20 cellular contexts compared by ENCODE assay signal in the genomic region with DNA sequence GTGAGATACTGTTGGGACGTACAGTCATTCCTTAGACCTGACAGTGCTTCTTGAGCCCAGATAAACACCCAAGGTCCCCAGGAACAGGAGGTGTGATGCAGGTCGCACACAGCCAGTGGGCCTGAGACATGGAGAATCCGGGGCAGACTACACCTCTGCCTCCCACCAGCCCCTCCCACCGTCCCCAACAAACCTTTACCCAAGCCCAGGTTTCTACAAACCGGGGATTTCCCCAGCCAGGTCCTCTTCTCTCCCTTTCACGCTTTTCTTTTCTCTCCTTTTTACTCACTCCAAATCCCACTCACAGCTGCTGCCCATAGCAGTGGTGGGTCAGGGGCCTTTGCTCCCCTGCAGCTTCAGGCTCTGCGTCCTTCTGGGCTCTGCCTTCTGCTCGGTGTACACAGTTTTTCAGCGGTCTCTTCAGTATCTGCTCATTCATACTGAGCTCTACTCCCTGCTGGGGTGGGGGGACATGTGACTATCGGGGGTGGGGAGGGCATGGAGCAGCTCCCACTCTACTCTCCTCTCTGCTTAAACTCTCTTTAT. TPM values are rescaled to one million over a fixed set of nuclear protein-coding genes. Genes with fewer than 3 reads are reported as not detected.
A peak's percentile ranks its signal among the peaks of the same experiment; 100 is the strongest.
DNase-seq lines count a peak whose midpoint lies in the region; FAIRE-seq and TF ChIP-seq lines count a peak whose summit lies in the region.
"Had no signal": no experiment of that assay in that cellular context is flagged by ENCODE, and none has a peak within 500 bp of the region (broad histone marks: within the 10 kb centered on the region; RNA-seq: fewer than 3 reads in every experiment).

No MANE protein-coding gene starts in this region.

- H3K4me1 Mint-ChIP-seq in neural progenitor cell (peaks cover 60% of the 10 kb centered on the region), CD14-positive monocyte (peaks cover 7% of the 10 kb centered on the region)

- H3K4me3 Mint-ChIP-seq in neural progenitor cell, result no peak overlapping the region
- H3K4me3 Mint-ChIP-seq in CD14-positive monocyte, result peak overlapping the region in 1 of 2 donors; percentile 71
- H3K4me3 Mint-ChIP-seq: CD4-positive, alpha-beta memory T cell had no signal

- H3K36me3 Mint-ChIP-seq in neural progenitor cell (peaks cover 3% of the 10 kb centered on the region), CD14-positive monocyte (peaks cover 0 to 3% of the 10 kb centered on the region in 2 donors)
- H3K36me3 Mint-ChIP-seq: CD4-positive, alpha-beta memory T cell had no signal

- no peak overlapping the region for H3K9ac ChIP-seq in neural progenitor cell
- H3K9ac ChIP-seq: GM23248 had no signal

- no peak overlapping the region for H3K27ac Mint-ChIP-seq in neural progenitor cell
- H3K27ac Mint-ChIP-seq in CD14-positive monocyte, result no peak overlapping the region

- H3K79me2 ChIP-seq in neural progenitor cell (ENCODE audit: low read depth), result no peaks in the 10 kb centered on the region

- H3K27ac ChIP-seq in dorsolateral prefrontal cortex, result peak overlapping the region in 35 of 59 donors; percentile 1 to 92 (median 51)
- no peak overlapping the region for H3K27ac ChIP-seq in neural progenitor cell
- H3K27ac ChIP-seq: GM23248 had no signal

- no peaks in the 10 kb centered on the region for H3K36me3 ChIP-seq in H7 (replicated peaks; ENCODE audit: control insufficient read depth, insufficient read depth, low read length)
- no peaks in the 10 kb centered on the region for H3K36me3 ChIP-seq in neural progenitor cell
- H3K36me3 ChIP-seq: BE2C, MG63 had no signal

- H3K27me3 Mint-ChIP-seq in neural progenitor cell (ENCODE audit: insufficient read depth, low read depth) (peaks cover 47% of the 10 kb centered on the region), CD14-positive monocyte (ENCODE audit: low read depth in 3 of 3) (peaks cover 65 to 79% (median 68%) of the 10 kb centered on the region in 3 donors)

- TF ChIP-seq CTCF in D721Med (IDR thresholded peaks at IDR 0.05; ENCODE audit: insufficient read depth, missing control alignments), result no peak
- no peak for TF ChIP-seq CTCF in dorsolateral prefrontal cortex (IDR thresholded peaks at IDR 0.05 in 54 of 56, conservative IDR thresholded peaks at IDR 0.05 in 2 of 56; ENCODE audit: low read depth in 1 of 56, partially characterized antibody in 56 of 56)
- no peak for TF ChIP-seq CTCF in neural progenitor cell (IDR thresholded peaks at IDR 0.05)
- TF ChIP-seq CTCF in CD14-positive monocyte (IDR thresholded peaks at IDR 0.05), result no peak

- peak overlapping the region; percentile 31 for H3K4me2 ChIP-seq in neural progenitor cell

- H3F3A ChIP-seq in neural progenitor cell (ENCODE audit: low read depth), result peaks cover 15% of the 10 kb centered on the region

- DNase-seq in D721Med (ENCODE audit: insufficient read length, low spot score) (peak; percentile 6), H7 (peak; percentile 63), dorsolateral prefrontal cortex (no peak), neural progenitor cell (ENCODE audit: low spot score) (no peak), T-helper 1 cell (no peak), NCI-H2107 (lab: John Stamatoyannopoulos, UW) (no peak), CD14-positive monocyte (ENCODE audit: low spot score) (no peak)
- DNase-seq: BE2C; CD4-positive, alpha-beta memory T cell; GM23248; IMR-90; Karpas-422; MG63; NCI-H1092; NCI-H146; NCI-H2081; OCI-M1; Right ventricle myocardium superior; SW 1271 had no signal

- H3K9me3 Mint-ChIP-seq in neural progenitor cell (peaks cover 14% of the 10 kb centered on the region), CD14-positive monocyte (peaks cover 0 to 9% (median 2%) of the 10 kb centered on the region in 7 donors)
- H3K9me3 Mint-ChIP-seq: CD4-positive, alpha-beta memory T cell had no signal

- no peak for FAIRE-seq in D721Med (lab: Jason Lieb, UNC)
- FAIRE-seq: A204.1 had no signal

- H3K4me3 ChIP-seq in H7 (ENCODE audit: insufficient read depth, low read depth, low read length) (no peak overlapping the region), dorsolateral prefrontal cortex (no peak overlapping the region), neural progenitor cell (no peak overlapping the region)
- H3K4me3 ChIP-seq: GM23248, MG63 had no signal

- intact Hi-C loops in dorsolateral prefrontal cortex (cut with DNase I) (no loop called here), CD14-positive monocyte (cut with micrococcal nuclease) (no loop called here)

- peaks cover 30% of the 10 kb centered on the region for H3K4me1 ChIP-seq in neural progenitor cell
- H3K4me1 ChIP-seq: BE2C had no signal

- H4K20me1 ChIP-seq in neural progenitor cell (ENCODE audit: low read depth), result no peaks in the 10 kb centered on the region

- H3K9me3 ChIP-seq in neural progenitor cell (ENCODE audit: low read depth), result no peaks in the 10 kb centered on the region
- H3K9me3 ChIP-seq: BE2C, MG63 had no signal

- H2AFZ ChIP-seq in neural progenitor cell (replicated peaks), result peak overlapping the region; percentile 77
- H2AFZ ChIP-seq: GM23248 had no signal

- H3K27me3 ChIP-seq in H7 (ENCODE audit: control insufficient read depth, insufficient read depth, low read length), result peaks cover 10% of the 10 kb centered on the region
- H3K27me3 ChIP-seq in dorsolateral prefrontal cortex, result peaks cover 0 to 13% (median 0%) of the 10 kb centered on the region in 45 donors
- peaks cover 49% of the 10 kb centered on the region for H3K27me3 ChIP-seq in neural progenitor cell
- H3K27me3 ChIP-seq: MG63 had no signal

RNA-seq across cellular contexts. Expression of a gene that starts 4.8 kb away (rescaled TPM):
- total RNA-seq in H7 (2014; rRNA removed; shearing (Covaris generic)), result 3.9 and 4.7 TPM in 2 replicates
- 100 to 1,000 TPM in 22 of 120 experiments, 10 to 100 TPM in 98; 15.2 to 217 (median 52.8) TPM for total RNA-seq in dorsolateral prefrontal cortex
- total RNA-seq in neural progenitor cell (ENCODE audit: low replicate concordance), result 1.9 and 2.2 TPM in 2 replicates
- polyA plus RNA-seq in CD14-positive monocyte, result under 1 TPM; 0.05 to 0.10 TPM
- total RNA-seq: GM23248, IMR-90 had no signal
- polyA plus RNA-seq: IMR-90 had no signal

Comparison
In these comparisons a context has a peak if more than half of its experiments do, and no peak if none do; other contexts are left out.
1. DNase-seq: peak in D721Med (single experiment) and H7 (single experiment); none in dorsolateral prefrontal cortex (0 of 10), neural progenitor cell (single experiment), T-helper 1 cell (0 of 5), NCI-H2107 (single experiment) and CD14-positive monocyte (single experiment).